Comparison of ENCODE assay signal across 10 cellular contexts in the genomic region with DNA sequence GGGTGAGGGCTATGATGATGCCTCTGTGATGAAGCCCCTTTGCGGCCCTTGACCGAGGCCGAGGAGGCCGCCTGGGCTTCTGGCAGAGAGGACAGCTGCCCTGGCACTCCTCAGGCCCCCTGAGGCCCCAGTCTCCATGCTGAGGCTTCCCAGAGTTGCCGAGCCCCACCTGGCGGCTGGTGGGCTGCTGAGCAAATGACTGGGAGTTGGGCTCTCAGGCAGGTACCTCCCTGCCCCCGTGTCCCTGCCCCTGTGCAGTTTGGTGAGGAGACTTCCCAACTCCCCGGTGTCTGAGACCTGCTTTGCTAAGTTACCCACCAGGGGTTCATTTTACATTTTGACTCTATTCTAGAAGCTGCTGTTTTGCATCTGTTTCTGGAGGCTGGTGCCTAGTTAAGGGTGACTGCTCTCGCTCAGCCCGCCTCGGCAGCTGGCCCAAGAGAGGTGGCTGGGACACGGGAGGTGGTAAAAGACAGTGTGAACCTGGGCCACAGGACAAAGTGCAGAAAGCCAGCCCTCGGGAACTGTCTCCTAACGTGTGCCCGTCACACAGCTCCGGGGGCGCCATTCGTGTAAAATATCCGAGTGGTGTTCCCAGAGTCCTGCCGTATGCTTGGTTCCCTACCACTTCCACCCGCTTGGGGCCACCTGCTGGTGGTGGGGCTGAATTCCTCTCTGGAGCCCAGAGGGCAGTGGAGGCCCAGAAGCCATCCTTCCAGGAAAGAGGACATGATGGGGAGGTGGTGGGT.
DNase-seq lines count a peak whose midpoint lies in the region; ATAC-seq and TF ChIP-seq lines count a peak whose summit lies in the region.
"Had no signal": no experiment of that assay in that cellular context is flagged by ENCODE, and none has a peak within 500 bp of the region (broad histone marks: within the 10 kb centered on the region; RNA-seq: fewer than 3 reads in every experiment).

No MANE protein-coding gene starts in this region.

- intact Hi-C loops in PC-9 (cut with micrococcal nuclease; ENCODE audit: unreplicated experiment), result loop anchor here (1.0 to 10.0 kb wide), 4 partner anchors 39 to 511 kb away; no protein-coding TSS in a partner anchor

- DNase-seq in 8988T (peak; percentile 74), GM13976 (ENCODE audit: low spot score) (no peak), PC-9 (no peak), germinal center (ENCODE audit: low spot score) (peak; percentile 82), RPMI8226 (no peak), suprapubic skin (ENCODE audit: low spot score in 2 of 2) (no peak)
- no peak for DNase-seq in activated CD4-positive, CD25-positive, alpha-beta regulatory T cell treated with anti-CD3 and anti-CD28 coated beads, Interleukin-2, amount 50 U/mL, for 72 hours

- in situ Hi-C loops in GM13976 (cut with MboI; ENCODE audit: low sequenced_read_pairs, unreplicated experiment), result no loop called here

- WGBS in suprapubic skin, result 91% methylated on average over 15 of the region's 21 CpGs

- no peak overlapping the region for H3K27ac ChIP-seq in PC-9
- H3K27ac ChIP-seq in suprapubic skin, result no peak overlapping the region
- H3K27ac ChIP-seq: neutrophil had no signal

- H3K4me1 ChIP-seq in PC-9 (replicated peaks; ENCODE audit: insufficient read depth) (peaks cover 5% of the 10 kb centered on the region; the same call in 1 of the 2 replicates), suprapubic skin (peaks cover 6% of the 10 kb centered on the region)
- H3K4me1 ChIP-seq: HAP-1 had no signal

- no peaks in the 10 kb centered on the region for H3K9me2 ChIP-seq in PC-9 (ENCODE audit: insufficient read depth)

- no peak for TF ChIP-seq POLR2A in suprapubic skin (IDR thresholded peaks at IDR 0.05)

- TF ChIP-seq EP300 in suprapubic skin (IDR thresholded peaks at IDR 0.05), result no peak

- no peaks in the 10 kb centered on the region for H3K27me3 ChIP-seq in PC-9 (ENCODE audit: insufficient read depth, low read depth)
- H3K27me3 ChIP-seq in suprapubic skin, result no peaks in the 10 kb centered on the region
- H3K27me3 ChIP-seq: neutrophil had no signal

- POLR2A ChIA-PET in PC-9 (lab: Charles Lee; ENCODE audit: unreplicated experiment), result no interaction called here

- CTCF ChIA-PET in PC-9 (lab: Charles Lee), result no interaction called here

- no TSS peak for BruUV-seq in PC-9 (replicated peaks; lab: Mats Ljungman, UMichigan)

- no peaks in the 10 kb centered on the region for H3F3A ChIP-seq in PC-9 (ENCODE audit: insufficient read depth, low read depth)

- no peak overlapping the region for H3K4me2 ChIP-seq in PC-9

- peak; percentile 14 for TF ChIP-seq CTCF in GM13976 (IDR thresholded peaks at IDR 0.05; ENCODE audit: borderline replicate concordance, control extremely low read depth, extremely low read depth, insufficient read depth, missing control alignments)
- peak; percentile 37; the same call in 1 of the 2 replicates for TF ChIP-seq CTCF in PC-9 (conservative IDR thresholded peaks at IDR 0.05)
- TF ChIP-seq CTCF in suprapubic skin (IDR thresholded peaks at IDR 0.05), result no peak

- no peaks in the 10 kb centered on the region for H3K79me2 ChIP-seq in PC-9 (ENCODE audit: low read depth)

- no peak for ATAC-seq in HG03135 (IDR thresholded peaks at IDR 0.05; ENCODE audit: unreplicated experiment)

- H2AFZ ChIP-seq in PC-9, result no peak overlapping the region

- H3K36me3 ChIP-seq in PC-9 (ENCODE audit: low read depth) (0 out of 2 replicates have a peak, but pooled peaks cover 7% of the 10 kb centered on the region), suprapubic skin (peaks cover 47% of the 10 kb centered on the region)

- H3K4me3 ChIP-seq in PC-9 (no peak overlapping the region), suprapubic skin (no peak overlapping the region)
- H3K4me3 ChIP-seq: HAP-1 had no signal

- H3K9me3 ChIP-seq in PC-9 (ENCODE audit: insufficient read depth, low read depth), result no peaks in the 10 kb centered on the region
- no peaks in the 10 kb centered on the region for H3K9me3 ChIP-seq in suprapubic skin
- H3K9me3 ChIP-seq: HAP-1, neutrophil had no signal

- H4K20me1 ChIP-seq in PC-9 (ENCODE audit: insufficient read depth), result no peaks in the 10 kb centered on the region

Comparison
In these comparisons a context has a peak if more than half of its experiments do, and no peak if none do; other contexts are left out.
1. DNase-seq: peak in 8988T (single experiment) and germinal center (single experiment); none in GM13976 (single experiment), PC-9 (0 of 2), RPMI8226 (single experiment), activated CD4-positive, CD25-positive, alpha-beta regulatory T cell treated with anti-CD3 and anti-CD28 coated beads, Interleukin-2, amount 50 U/mL, for 72 hours (single experiment) and suprapubic skin (0 of 2).
2. CTCF ChIP-seq: peak in GM13976 (single experiment) and PC-9 (single experiment); none in suprapubic skin (0 of 2).